ENCODE assay signal across 8 cellular contexts in genomic region chr22:41687901-41688364, GRCh38. TPM values are rescaled to one million over a fixed set of nuclear protein-coding genes. Genes with fewer than 3 reads are reported as not detected.
DNase-seq lines count a peak whose midpoint lies in the region; ATAC-seq and TF ChIP-seq lines count a peak whose summit lies in the region.

No MANE protein-coding gene starts in this region.

- H3K4me3 Mint-ChIP-seq in neural crest cell = peak overlapping the region; percentile 93

- no peak for ATAC-seq in HG02973 (IDR thresholded peaks at IDR 0.05; ENCODE audit: unreplicated experiment)

- in situ Hi-C loops in KBM-7 (cut with MboI; ENCODE audit: low pct_unique_long_range_greater_than_20kb, low sequenced_read_pairs) = no loop called here

- peak overlapping the region; percentile 73 for H3K4me3 ChIP-seq in fibroblast of villous mesenchyme (ENCODE audit: low read depth, low read length)

- H3K36me3 Mint-ChIP-seq in neural crest cell (ENCODE audit: low read depth) = no peaks in the 10 kb centered on the region

- TF ChIP-seq CTCF in fibroblast of villous mesenchyme (IDR thresholded peaks at IDR 0.05; ENCODE audit: insufficient read depth, low read depth, low read length) (no peak), neural crest cell (conservative IDR thresholded peaks at IDR 0.05) (no peak)

- peaks cover 21% of the 10 kb centered on the region for H3K4me1 Mint-ChIP-seq in neural crest cell

- no peaks in the 10 kb centered on the region for H3K27me3 Mint-ChIP-seq in neural crest cell (ENCODE audit: low read depth)

- H3K27ac Mint-ChIP-seq in neural crest cell (ENCODE audit: unreplicated experiment) = peak overlapping the region; percentile 94

- DNase-seq in NCI-H146 (lab: John Stamatoyannopoulos, UW) (peak; percentile 13), NCI-H146 treated with DMSO at 0.1 percent for 48 hours (lab: John Stamatoyannopoulos, UW; ENCODE audit: unreplicated experiment) (no peak), KBM-7 (peak; percentile 64), fibroblast of villous mesenchyme (ENCODE audit: low read depth) (peak; percentile 41), neural crest cell (ENCODE audit: low read depth, low spot score) (no peak), NCI-H2227 (lab: John Stamatoyannopoulos, UW; ENCODE audit: unreplicated experiment) (no peak)
- DNase-seq in activated CD8-positive, alpha-beta memory T cell treated with anti-CD3 and anti-CD28 coated beads, Interleukin-2, amount 50 U/mL, for 4 hours = peak; percentile 25

- H3K9me3 Mint-ChIP-seq in neural crest cell = no peaks in the 10 kb centered on the region

RNA-seq across cellular contexts. Expression of gene SNU13, which starts 0.7 kb away (rescaled TPM):
- 65.4 and 73.8 TPM in 2 replicates for total RNA-seq in fibroblast of villous mesenchyme
- 155 and 160 TPM in 2 replicates for total RNA-seq in neural crest cell

RNA-seq across cellular contexts. Expression of gene MEI1, which starts 11.4 kb away (rescaled TPM):
- 1.3 and 2.2 TPM in 2 replicates for total RNA-seq in fibroblast of villous mesenchyme
- total RNA-seq in neural crest cell = 0.16 and 0.48 TPM in 2 replicates

Comparison
In these comparisons a context has a peak if more than half of its experiments do, and no peak if none do; other contexts are left out.
1. DNase-seq: peak in NCI-H146 (single experiment), KBM-7 (single experiment), activated CD8-positive, alpha-beta memory T cell treated with anti-CD3 and anti-CD28 coated beads, Interleukin-2, amount 50 U/mL, for 4 hours (single experiment) and fibroblast of villous mesenchyme (single experiment); none in NCI-H146 treated with DMSO at 0.1 percent for 48 hours (single experiment), neural crest cell (single experiment) and NCI-H2227 (single experiment).